ENCODE assay signal across 8 cellular contexts in the genomic region with DNA sequence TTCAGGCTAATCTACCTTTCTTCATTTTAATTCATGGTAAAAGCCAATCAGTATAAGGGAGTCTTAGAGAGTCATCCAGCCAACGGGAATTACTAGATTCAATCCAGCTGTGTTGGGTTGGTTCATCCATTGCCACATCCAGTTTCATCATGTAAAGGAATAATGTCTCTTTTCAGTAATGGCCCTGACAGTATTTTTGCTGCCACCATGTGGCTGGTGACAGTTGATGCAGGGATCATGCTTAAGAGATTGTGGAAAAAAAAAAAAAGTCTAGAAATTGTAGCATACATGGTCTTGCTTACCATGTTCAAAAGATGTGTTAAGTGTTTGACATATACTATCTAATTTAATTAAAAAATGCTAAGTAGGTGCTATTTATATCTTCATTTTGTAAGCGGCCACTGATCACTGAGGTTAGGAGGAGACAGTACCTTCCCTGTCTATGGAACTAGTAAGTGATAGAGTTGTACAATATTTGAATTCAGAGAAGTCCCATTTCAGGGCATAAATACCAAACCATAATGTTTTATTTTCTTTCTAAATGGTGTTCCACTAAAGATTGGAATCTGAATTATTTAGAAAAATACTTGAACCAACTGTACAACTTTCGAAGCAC.
DNase-seq lines count a peak whose midpoint lies in the region; ATAC-seq and TF ChIP-seq lines count a peak whose summit lies in the region.

No MANE protein-coding gene starts in this region.

- no peak overlapping the region for H3K27ac Mint-ChIP-seq in endodermal cell

- H3K27me3 Mint-ChIP-seq in endodermal cell (ENCODE audit: insufficient read depth): no peaks in the 10 kb centered on the region

- TF ChIP-seq CTCF in OCI-LY1 (IDR thresholded peaks at IDR 0.05; ENCODE audit: low read length) (peak; percentile 81), endodermal cell (conservative IDR thresholded peaks at IDR 0.05) (peak; percentile 92), osteoblast (IDR thresholded peaks at IDR 0.05; ENCODE audit: extremely low read depth, low read depth, low read length) (peak; percentile 34)

- no peak overlapping the region for H3K4me3 ChIP-seq in OCI-LY1 (ENCODE audit: low read depth, low read length, poor library complexity, severe bottlenecking)
- H3K4me3 ChIP-seq in endodermal cell (ENCODE audit: low read length): no peak overlapping the region
- no peak overlapping the region for H3K4me3 ChIP-seq in osteoblast (ENCODE audit: insufficient read depth, low read length)

- no peaks in the 10 kb centered on the region for H3K9me2 ChIP-seq in OCI-LY1 (ENCODE audit: low read depth, low read length)

- no peaks in the 10 kb centered on the region for H3K27me3 ChIP-seq in OCI-LY1 (ENCODE audit: insufficient read depth, low read length)
- no peaks in the 10 kb centered on the region for H3K27me3 ChIP-seq in endodermal cell (ENCODE audit: control insufficient read depth, insufficient read depth, low read length, poor library complexity, severe bottlenecking)
- no peaks in the 10 kb centered on the region for H3K27me3 ChIP-seq in osteoblast (ENCODE audit: insufficient read depth, low read length)

- no peak overlapping the region for H3K9ac ChIP-seq in OCI-LY1 (ENCODE audit: low read length)
- H3K9ac ChIP-seq in endodermal cell (ENCODE audit: extremely low read depth, low read length, poor library complexity, severe bottlenecking): no peak overlapping the region

- peaks cover 32% of the 10 kb centered on the region for H3K4me1 Mint-ChIP-seq in endodermal cell

- no peaks in the 10 kb centered on the region for H3K9me3 Mint-ChIP-seq in endodermal cell

- no peaks in the 10 kb centered on the region for H3K79me2 ChIP-seq in OCI-LY1 (ENCODE audit: insufficient read depth, low read length)
- H3K79me2 ChIP-seq in osteoblast (ENCODE audit: insufficient read depth, low read length): no peaks in the 10 kb centered on the region

- intact Hi-C loops in posterior vena cava (cut with DNase I): no loop called here

- H3K27ac ChIP-seq in OCI-LY1 (ENCODE audit: low read depth, low read length, poor library complexity, severe bottlenecking) (no peak overlapping the region), endodermal cell (ENCODE audit: low read depth, low read length) (no peak overlapping the region), osteoblast (ENCODE audit: low read depth, low read length) (no peak overlapping the region)

- ATAC-seq in GM19351 (IDR thresholded peaks at IDR 0.05; ENCODE audit: unreplicated experiment) (peak; percentile 96), HG03442 (IDR thresholded peaks at IDR 0.05; ENCODE audit: unreplicated experiment) (peak; percentile 88)

- no peak overlapping the region for H3K4me3 Mint-ChIP-seq in endodermal cell

- no peaks in the 10 kb centered on the region for H3K36me3 ChIP-seq in OCI-LY1 (ENCODE audit: insufficient read depth, low read length)
- H3K36me3 ChIP-seq in endodermal cell (ENCODE audit: control insufficient read depth, insufficient read depth, low read length): no peaks in the 10 kb centered on the region
- H3K36me3 ChIP-seq in osteoblast (ENCODE audit: insufficient read depth, low read length): no peaks in the 10 kb centered on the region

- H3K4me2 ChIP-seq in OCI-LY1 (ENCODE audit: low read length) (no peak overlapping the region), osteoblast (ENCODE audit: insufficient read depth, low read length) (no peak overlapping the region)

- H3F3A ChIP-seq in OCI-LY1 (ENCODE audit: insufficient read depth, low read length): no peaks in the 10 kb centered on the region

- WGBS in endodermal cell (ENCODE audit: insufficient coverage in 1 of 2, insufficient read length in 1 of 2), 2 experiments: 20 to 69% methylated on average over 1 to 3 of the region's 3 CpGs

- H2AFZ ChIP-seq in OCI-LY1 (ENCODE audit: low read length) (no peak overlapping the region), osteoblast (ENCODE audit: low read length) (no peak overlapping the region)

- DNase-seq in DMS53 (lab: John Stamatoyannopoulos, UW) (peak; percentile 81), endodermal cell (peak; percentile 60), osteoblast (ENCODE audit: insufficient read length, low spot score, missing footprints) (no peak), posterior vena cava (ENCODE audit: low spot score) (no peak)
- DNase-seq in activated CD8-positive, alpha-beta memory T cell treated with anti-CD3 and anti-CD28 coated beads for 24 hours: no peak

- H4K20me1 ChIP-seq in OCI-LY1 (ENCODE audit: insufficient read depth, low read length): no peaks in the 10 kb centered on the region
- H4K20me1 ChIP-seq in osteoblast (ENCODE audit: insufficient read depth, low read length): no peaks in the 10 kb centered on the region

- H3K36me3 Mint-ChIP-seq in endodermal cell (ENCODE audit: low read depth): no peaks in the 10 kb centered on the region

- H3K9me3 ChIP-seq in OCI-LY1 (ENCODE audit: low read length) (no peaks in the 10 kb centered on the region), endodermal cell (ENCODE audit: control insufficient read depth, low read length) (no peaks in the 10 kb centered on the region), osteoblast (ENCODE audit: low read depth, low read length) (no peaks in the 10 kb centered on the region)

- H3K4me1 ChIP-seq in OCI-LY1 (ENCODE audit: insufficient read depth, low read length, severe bottlenecking) (no peaks in the 10 kb centered on the region), endodermal cell (ENCODE audit: control insufficient read depth, insufficient read depth, low read length) (peaks cover 8% of the 10 kb centered on the region), osteoblast (ENCODE audit: insufficient read depth, low read length) (no peaks in the 10 kb centered on the region)

Comparison
In these comparisons a context has a peak if more than half of its experiments do, and no peak if none do; other contexts are left out.
1. DNase-seq: peak in DMS53 (single experiment) and endodermal cell (single experiment); none in osteoblast (single experiment), posterior vena cava (single experiment) and activated CD8-positive, alpha-beta memory T cell treated with anti-CD3 and anti-CD28 coated beads for 24 hours (single experiment).
2. CTCF ChIP-seq: peak in every context shown above with its lines; median percentile 92 in endodermal cell; 81 in OCI-LY1; 34 in osteoblast.